In the genomic region with DNA sequence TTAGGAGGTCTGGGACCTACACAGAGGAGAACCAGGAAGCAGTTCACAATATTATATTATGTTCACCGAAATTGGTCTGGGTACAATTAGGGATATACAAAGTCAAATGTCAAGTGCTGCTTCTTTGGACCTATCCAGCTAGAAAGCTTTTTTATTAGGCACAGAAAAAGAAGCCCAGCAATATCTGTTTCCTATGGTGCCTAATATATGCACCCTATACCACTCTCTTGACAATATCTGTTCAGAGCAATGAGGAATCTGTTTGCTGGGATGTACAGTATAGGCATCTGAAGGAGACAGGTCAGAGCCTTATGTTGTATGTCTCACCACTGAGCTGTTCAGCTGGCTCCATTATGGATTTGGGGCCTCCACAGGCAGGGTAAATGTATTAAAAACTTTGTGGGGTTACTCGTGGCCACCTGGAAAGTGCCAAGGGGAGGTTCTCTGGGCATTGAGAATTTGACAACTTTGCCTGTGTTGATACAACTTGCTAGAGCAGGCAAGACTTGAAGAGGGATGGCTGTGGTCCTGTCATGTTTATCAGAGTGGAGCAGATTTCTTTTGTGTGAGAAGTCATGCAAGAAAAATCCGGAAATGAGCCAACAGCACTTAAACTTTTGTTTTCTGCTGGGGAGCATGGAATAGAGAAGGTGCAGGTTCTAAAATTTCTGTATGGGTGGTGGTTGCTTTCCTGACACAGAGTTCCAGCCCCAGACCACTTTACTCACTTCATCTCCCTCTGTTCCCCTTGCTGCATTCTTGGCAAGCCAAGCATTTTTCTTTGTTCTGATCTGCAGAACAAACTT, we compare ENCODE assay signal across 8 cellular contexts. TPM values are rescaled to one million over a fixed set of nuclear protein-coding genes. Genes with fewer than 3 reads are reported as not detected.
DNase-seq lines count a peak whose midpoint lies in the region; ATAC-seq and TF ChIP-seq lines count a peak whose summit lies in the region.

No MANE protein-coding gene starts in this region.

- DNase-seq in CD4-positive, CD25-positive, alpha-beta regulatory T cell, result peak in 1 of 3 donors; percentile 56
- DNase-seq in adipocyte (ENCODE audit: low read depth), result peak; percentile 63
- DNase-seq in memory B cell (ENCODE audit: low spot score in 2 of 2), result no peak
- DNase-seq in endodermal cell, result no peak
- no peak for DNase-seq in HT-29 (ENCODE audit: low spot score)
- DNase-seq in NCI-H1417 (lab: John Stamatoyannopoulos, UW), result no peak

- no peaks in the 10 kb centered on the region for H3K36me3 ChIP-seq in CD4-positive, CD25-positive, alpha-beta regulatory T cell (ENCODE audit: control insufficient read depth, insufficient read depth, low read length)
- no peaks in the 10 kb centered on the region for H3K36me3 ChIP-seq in adipocyte (ENCODE audit: control insufficient read depth, insufficient read depth, low read length, severe bottlenecking)
- H3K36me3 ChIP-seq in endodermal cell (ENCODE audit: control insufficient read depth, insufficient read depth, low read length), result no peaks in the 10 kb centered on the region

- WGBS in endodermal cell (ENCODE audit: insufficient coverage in 1 of 2, insufficient read length in 1 of 2), 2 experiments, result 86 to 100% methylated on average over 1 to 3 of the region's 3 CpGs

- peaks cover 57 to 97% (median 81%) of the 10 kb centered on the region in 4 donors for H3K4me1 Mint-ChIP-seq in CD4-positive, CD25-positive, alpha-beta regulatory T cell
- peaks cover 57% of the 10 kb centered on the region for H3K4me1 Mint-ChIP-seq in memory B cell
- peaks cover 32% of the 10 kb centered on the region for H3K4me1 Mint-ChIP-seq in endodermal cell

- peak overlapping the region; percentile 1 for H3K9ac ChIP-seq in adipocyte (ENCODE audit: low read length)
- no peak overlapping the region for H3K9ac ChIP-seq in endodermal cell (ENCODE audit: extremely low read depth, low read length, poor library complexity, severe bottlenecking)

- H3K27ac Mint-ChIP-seq in CD4-positive, CD25-positive, alpha-beta regulatory T cell, result peak overlapping the region; percentile 82 to 97 (median 91)
- H3K27ac Mint-ChIP-seq in memory B cell, result peak overlapping the region; percentile 56
- H3K27ac Mint-ChIP-seq in endodermal cell, result no peak overlapping the region

- H3K27me3 ChIP-seq in CD4-positive, CD25-positive, alpha-beta regulatory T cell (ENCODE audit: control insufficient read depth, insufficient read depth, low read length), result no peaks in the 10 kb centered on the region
- H3K27me3 ChIP-seq in adipocyte (replicated peaks; ENCODE audit: control insufficient read depth, insufficient read depth, low read length), result no peaks in the 10 kb centered on the region
- no peaks in the 10 kb centered on the region for H3K27me3 ChIP-seq in endodermal cell (ENCODE audit: control insufficient read depth, insufficient read depth, low read length, poor library complexity, severe bottlenecking)

- peaks cover 16% of the 10 kb centered on the region for H3K36me3 Mint-ChIP-seq in CD4-positive, CD25-positive, alpha-beta regulatory T cell
- H3K36me3 Mint-ChIP-seq in memory B cell (no peaks in the 10 kb centered on the region), endodermal cell (ENCODE audit: low read depth) (no peaks in the 10 kb centered on the region)

- peaks cover 73% of the 10 kb centered on the region for H3K4me1 ChIP-seq in CD4-positive, CD25-positive, alpha-beta regulatory T cell (ENCODE audit: control insufficient read depth, insufficient read depth, low read length, poor library complexity, severe bottlenecking)
- H3K4me1 ChIP-seq in adipocyte (ENCODE audit: control insufficient read depth, insufficient read depth, low read length) (peaks cover 53% of the 10 kb centered on the region), endodermal cell (ENCODE audit: control insufficient read depth, insufficient read depth, low read length) (peaks cover 10% of the 10 kb centered on the region)

- no peaks in the 10 kb centered on the region for H3K9me3 ChIP-seq in CD4-positive, CD25-positive, alpha-beta regulatory T cell (ENCODE audit: control insufficient read depth in 2 of 2, low read length in 2 of 2)
- H3K9me3 ChIP-seq in adipocyte (ENCODE audit: control insufficient read depth, low read length) (no peaks in the 10 kb centered on the region), endodermal cell (ENCODE audit: control insufficient read depth, low read length) (no peaks in the 10 kb centered on the region)

- no peaks in the 10 kb centered on the region for H3K9me3 Mint-ChIP-seq in CD4-positive, CD25-positive, alpha-beta regulatory T cell
- H3K9me3 Mint-ChIP-seq in memory B cell (no peaks in the 10 kb centered on the region), endodermal cell (no peaks in the 10 kb centered on the region)

- H3K4me3 Mint-ChIP-seq in CD4-positive, CD25-positive, alpha-beta regulatory T cell, result peak overlapping the region; percentile 59 to 76 (median 69)
- H3K4me3 Mint-ChIP-seq in memory B cell (peak overlapping the region; percentile 49), endodermal cell (no peak overlapping the region)

- no peak for ATAC-seq in CD4-positive, CD25-positive, alpha-beta regulatory T cell (ENCODE audit: low read depth in 2 of 2)
- ATAC-seq in HG02852 (IDR thresholded peaks at IDR 0.05; ENCODE audit: unreplicated experiment) (peak; percentile 43), memory B cell (ENCODE audit: low read depth) (peak; percentile 58), HG03520 (IDR thresholded peaks at IDR 0.05; ENCODE audit: unreplicated experiment) (no peak)

- no peaks in the 10 kb centered on the region for H3K27me3 Mint-ChIP-seq in CD4-positive, CD25-positive, alpha-beta regulatory T cell
- H3K27me3 Mint-ChIP-seq in memory B cell (no peaks in the 10 kb centered on the region), endodermal cell (ENCODE audit: insufficient read depth) (no peaks in the 10 kb centered on the region)

- H3K27ac ChIP-seq in CD4-positive, CD25-positive, alpha-beta regulatory T cell (ENCODE audit: insufficient read depth, low read length, poor library complexity, severe bottlenecking), result peak overlapping the region; percentile 49
- no peak overlapping the region for H3K27ac ChIP-seq in endodermal cell (ENCODE audit: low read depth, low read length)

- peak overlapping the region; percentile 51 for H3K4me3 ChIP-seq in CD4-positive, CD25-positive, alpha-beta regulatory T cell (ENCODE audit: low read depth, low read length)
- peak overlapping the region; percentile 19 for H3K4me3 ChIP-seq in adipocyte (ENCODE audit: low read length)
- no peak overlapping the region for H3K4me3 ChIP-seq in endodermal cell (ENCODE audit: low read length)

- no peak for TF ChIP-seq CTCF in endodermal cell (conservative IDR thresholded peaks at IDR 0.05)

RNA-seq across cellular contexts. Expression of a gene that starts 10.1 kb away (rescaled TPM):
- 134 TPM for total RNA-seq in CD4-positive, CD25-positive, alpha-beta regulatory T cell
- 10 to 100 TPM; 25.7 to 30.6 (median 29.7) TPM for polyA plus RNA-seq in CD4-positive, CD25-positive, alpha-beta regulatory T cell
- 10 to 100 TPM; 20.9 to 27.9 TPM for total RNA-seq in endodermal cell
- 22.2 TPM for polyA plus RNA-seq in endodermal cell (2013, experiment 1 of 2)
- 20.2 TPM for polyA plus RNA-seq in endodermal cell (2013, experiment 2 of 2)
- 28.3 and 29.4 TPM in 2 replicates for total RNA-seq in HT-29 (2014; rRNA removed; shearing (Covaris generic))

RNA-seq across cellular contexts. Expression of a gene that starts 24.8 kb away (rescaled TPM):
- 173 TPM for total RNA-seq in CD4-positive, CD25-positive, alpha-beta regulatory T cell
- polyA plus RNA-seq in CD4-positive, CD25-positive, alpha-beta regulatory T cell, result 100 to 1,000 TPM; 222 to 276 (median 240) TPM
- 10 to 100 TPM; 25.5 to 27.6 TPM for total RNA-seq in endodermal cell
- polyA plus RNA-seq in endodermal cell (2013, experiment 1 of 2), result 28.0 TPM
- 27.2 TPM for polyA plus RNA-seq in endodermal cell (2013, experiment 2 of 2)
- 53.4 and 58.9 TPM in 2 replicates for total RNA-seq in HT-29 (2014; rRNA removed; shearing (Covaris generic))

RNA-seq across cellular contexts. Expression of a gene that starts 57.2 kb away (rescaled TPM):
- 11.6 TPM for total RNA-seq in CD4-positive, CD25-positive, alpha-beta regulatory T cell
- 10 to 100 TPM; 11.4 to 16.7 (median 14.0) TPM for polyA plus RNA-seq in CD4-positive, CD25-positive, alpha-beta regulatory T cell
- total RNA-seq in endodermal cell, result 10 to 100 TPM; 38.5 to 52.2 TPM
- 28.7 TPM for polyA plus RNA-seq in endodermal cell (2013, experiment 1 of 2)
- 21.7 TPM for polyA plus RNA-seq in endodermal cell (2013, experiment 2 of 2)
- total RNA-seq in HT-29 (2014; rRNA removed; shearing (Covaris generic)), result 40.9 and 41.3 TPM in 2 replicates

Comparison
In these comparisons a context has a peak if more than half of its experiments do, and no peak if none do; other contexts are left out.
1. ATAC-seq: peak in HG02852 (single experiment) and memory B cell (single experiment); none in CD4-positive, CD25-positive, alpha-beta regulatory T cell (0 of 2) and HG03520 (single experiment).